Comparison of ENCODE assay signal across 19 cellular contexts in the genomic region with DNA sequence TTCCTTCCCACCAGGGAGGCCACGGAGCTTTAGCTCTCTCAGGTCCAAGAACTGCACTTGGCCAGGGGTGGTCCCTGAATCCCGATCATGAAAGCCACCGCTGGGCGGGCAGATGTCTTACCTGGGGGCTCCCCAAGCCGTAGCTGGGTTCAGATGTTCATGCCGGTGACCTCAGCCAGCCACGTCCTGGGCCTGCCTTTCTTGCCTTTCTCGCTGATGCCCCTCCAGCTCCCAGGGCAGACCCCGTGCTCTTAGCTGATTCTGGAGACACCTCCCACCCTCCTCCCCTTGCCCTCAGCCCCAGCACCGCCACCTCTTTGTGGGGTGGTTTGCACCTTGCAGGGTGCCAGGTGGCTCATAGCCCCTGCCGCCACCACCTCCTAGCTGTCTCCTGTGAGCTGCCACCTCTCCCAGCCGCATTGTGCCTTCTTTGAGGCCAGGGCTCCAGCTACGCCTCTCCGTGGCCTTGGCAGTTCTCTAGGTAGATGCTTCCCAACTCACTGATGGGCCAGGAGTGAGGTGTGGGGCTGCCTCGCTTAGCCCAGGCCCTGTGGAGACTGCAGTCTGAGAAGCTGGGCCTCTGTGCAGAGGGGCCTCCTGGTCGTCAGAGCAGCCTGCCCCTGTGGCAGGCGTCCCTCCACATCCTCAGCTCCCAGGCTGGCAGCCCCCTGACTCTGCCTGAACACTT.
"Had no signal": no experiment of that assay in that cellular context is flagged by ENCODE, and none has a peak within 500 bp of the region (broad histone marks: within the 10 kb centered on the region; RNA-seq: fewer than 3 reads in every experiment).

No MANE protein-coding gene starts in this region.

- H3K4me1 ChIP-seq: breast epithelium, heart left ventricle, psoas muscle, sigmoid colon, tibial nerve had no signal

- ATAC-seq: activated CD4-positive, CD25-positive, alpha-beta regulatory T cell treated with anti-CD3 and anti-CD28 coated beads, Interleukin-2, amount 50 U/mL, for 24 hours; activated naive CD8-positive, alpha-beta T cell treated with anti-CD3 and anti-CD28 coated beads, Interleukin-2, amount 50 U/mL, for 24 hours; effector memory CD8-positive, alpha-beta T cell; heart left ventricle; left lobe of liver; psoas muscle; stimulated activated effector memory CD8-positive, alpha-beta T cell treated with anti-CD3 and anti-CD28 coated beads, Interleukin-12 subunit alpha, Interleukin-12 subunit beta, amount 100 ng/mL, for 72 hours had no signal

- H3K4me3 ChIP-seq: breast epithelium, heart left ventricle, psoas muscle, sigmoid colon, tibial nerve had no signal

- H3K36me3 Mint-ChIP-seq: stimulated activated effector memory CD8-positive, alpha-beta T cell treated with anti-CD3 and anti-CD28 coated beads, Interleukin-12 subunit alpha, Interleukin-12 subunit beta, amount 100 ng/mL, for 72 hours had no signal

- H3K9me3 Mint-ChIP-seq: activated naive CD8-positive, alpha-beta T cell treated with anti-CD3 and anti-CD28 coated beads, Interleukin-2, amount 50 U/mL, for 24 hours; effector memory CD8-positive, alpha-beta T cell; nephron; stimulated activated effector memory CD8-positive, alpha-beta T cell treated with anti-CD3 and anti-CD28 coated beads, Interleukin-12 subunit alpha, Interleukin-12 subunit beta, amount 100 ng/mL, for 72 hours had no signal

- H3K36me3 ChIP-seq: breast epithelium, heart left ventricle, sigmoid colon, tibial nerve had no signal

- H3K27ac ChIP-seq: breast epithelium, epithelial cell of prostate, heart left ventricle, psoas muscle, sigmoid colon had no signal

- H3K4me3 Mint-ChIP-seq: activated naive CD8-positive, alpha-beta T cell treated with anti-CD3 and anti-CD28 coated beads, Interleukin-2, amount 50 U/mL, for 24 hours; effector memory CD8-positive, alpha-beta T cell; nephron; stimulated activated effector memory CD8-positive, alpha-beta T cell treated with anti-CD3 and anti-CD28 coated beads, Interleukin-12 subunit alpha, Interleukin-12 subunit beta, amount 100 ng/mL, for 72 hours had no signal

- DNase-seq: activated gamma-delta T cell treated with Interleukin-2 at 50 U/mL for 16 hours; activated naive CD8-positive, alpha-beta T cell treated with anti-CD3 and anti-CD28 coated beads, Interleukin-2, amount 50 U/mL, for 24 hours; activated T-cell treated with anti-CD3 and anti-CD28 coated beads, Interleukin-2, amount 50 U/mL, for 48 hours; effector memory CD8-positive, alpha-beta T cell; foreskin melanocyte; mesenchymal stem cell; occipital lobe; stimulated activated CD4-positive, alpha-beta T cell treated with anti-CD3 and anti-CD28 coated beads, Interleukin-2, amount 100 ng/mL, for 24 hours; SW 1271 had no signal

- H3K27me3 ChIP-seq: tibial nerve had no signal

- H3K9me3 ChIP-seq: breast epithelium, heart left ventricle, psoas muscle, sigmoid colon, tibial nerve had no signal

- H3K27ac Mint-ChIP-seq: activated naive CD8-positive, alpha-beta T cell treated with anti-CD3 and anti-CD28 coated beads, Interleukin-2, amount 50 U/mL, for 24 hours; effector memory CD8-positive, alpha-beta T cell; nephron; stimulated activated effector memory CD8-positive, alpha-beta T cell treated with anti-CD3 and anti-CD28 coated beads, Interleukin-12 subunit alpha, Interleukin-12 subunit beta, amount 100 ng/mL, for 72 hours had no signal

- H3K4me1 Mint-ChIP-seq: activated naive CD8-positive, alpha-beta T cell treated with anti-CD3 and anti-CD28 coated beads, Interleukin-2, amount 50 U/mL, for 24 hours; stimulated activated effector memory CD8-positive, alpha-beta T cell treated with anti-CD3 and anti-CD28 coated beads, Interleukin-12 subunit alpha, Interleukin-12 subunit beta, amount 100 ng/mL, for 72 hours had no signal
